In the genomic region with DNA sequence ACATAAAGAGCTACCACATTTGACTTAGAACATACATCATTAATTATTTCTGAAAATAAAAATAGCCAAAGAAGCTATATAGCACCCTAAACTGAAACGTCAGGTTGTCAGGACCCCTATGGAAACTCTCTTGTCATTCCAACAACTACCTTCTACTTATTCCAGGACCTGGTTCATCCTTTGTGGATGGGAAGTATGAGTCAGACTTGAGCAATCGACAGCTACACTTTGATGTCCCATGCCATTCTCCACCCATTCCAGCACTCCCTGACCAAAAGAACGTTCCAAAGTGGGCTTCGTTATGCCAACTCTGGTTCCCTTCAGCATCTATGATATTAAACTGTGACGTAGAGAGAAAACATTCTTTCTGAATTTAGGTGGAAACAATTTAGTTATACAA, we compare ENCODE assay signal across 32 cellular contexts.
"Had no signal": no experiment of that assay in that cellular context is flagged by ENCODE, and none has a peak within 500 bp of the region (broad histone marks: within the 10 kb centered on the region; RNA-seq: fewer than 3 reads in every experiment).

No MANE protein-coding gene starts in this region.

- H3K9ac ChIP-seq: KMS-11 had no signal

- H3K4me3 Mint-ChIP-seq: activated CD4-positive, alpha-beta T cell treated with anti-CD3 and anti-CD28 coated beads for 36 hours; activated CD4-positive, alpha-beta T cell treated with anti-CD3 and anti-CD28 coated beads, Interleukin-2, amount 10 ng/mL, durations not matched to agents 7 days and 5 days; activated CD8-positive, alpha-beta T cell treated with anti-CD3 and anti-CD28 coated beads, Interleukin-2, amount 10 ng/mL, durations not matched to agents 7 days and 5 days; activated naive CD4-positive, alpha-beta T cell treated with anti-CD3 and anti-CD28 coated beads for 36 hours; activated naive CD8-positive, alpha-beta T cell treated with anti-CD3 and anti-CD28 coated beads, Interleukin-2, amount 50 U/mL, for 24 hours; activated T-cell treated with anti-CD3 and anti-CD28 coated beads, Interleukin-2, amount 50 U/mL, for 4 hours; activated T-helper 1 cell treated with anti-CD3 and anti-CD28 coated beads, Interleukin-12 subunit alpha, Interleukin-12 subunit beta, Interleukin-2, Interleukin-4 antibody, amounts not matched to agents 30 ng/mL and 10 ng/mL and 1 ng/mL, durations not matched to agents 14 hours and 24 hours and 36 hours; WTC11 had no signal

- FAIRE-seq: RCC 7860 had no signal

- H3K4me1 Mint-ChIP-seq: activated CD4-positive, alpha-beta T cell treated with anti-CD3 and anti-CD28 coated beads for 36 hours; activated CD4-positive, alpha-beta T cell treated with anti-CD3 and anti-CD28 coated beads, Interleukin-2, amount 10 ng/mL, durations not matched to agents 7 days and 5 days; activated naive CD8-positive, alpha-beta T cell treated with anti-CD3 and anti-CD28 coated beads, Interleukin-2, amount 50 U/mL, for 24 hours; WTC11 had no signal

- H3K36me3 Mint-ChIP-seq: activated naive CD4-positive, alpha-beta T cell treated with anti-CD3 and anti-CD28 coated beads, Interleukin-2, amount 50 U/mL, for 72 hours; WTC11 had no signal

- H3K27ac ChIP-seq: brain microvascular endothelial cell, KMS-11, PC-9 had no signal

- DNase-seq: activated CD4-positive, alpha-beta T cell treated with anti-CD3 and anti-CD28 coated beads for 36 hours; activated CD4-positive, alpha-beta T cell treated with anti-CD3 and anti-CD28 coated beads, Interleukin-2, amount 10 ng/mL, durations not matched to agents 7 days and 5 days; activated CD4-positive, alpha-beta T cell treated with anti-CD3 and anti-CD28 coated beads, Interleukin-2, amount 50 U/mL, for 48 hours; activated CD8-positive, alpha-beta T cell treated with anti-CD3 and anti-CD28 coated beads, Interleukin-2, amount 10 ng/mL, durations not matched to agents 7 days and 5 days; activated gamma-delta T cell treated with Interleukin-2 at 50 U/mL for 16 hours; activated naive CD4-positive, alpha-beta T cell treated with anti-CD3 and anti-CD28 coated beads for 36 hours; activated naive CD8-positive, alpha-beta T cell treated with anti-CD3 and anti-CD28 coated beads, Interleukin-2, amount 50 U/mL, for 24 hours; activated T-cell treated with anti-CD3 and anti-CD28 coated beads, Interleukin-2, amount 50 U/mL, for 4 hours; anterior cingulate cortex; brain microvascular endothelial cell; MG63; NCI-H1048; NCI-H1105 treated with DMSO at 0.1 percent for 48 hours; NCI-H1436 treated with DMSO at 0.1 percent for 48 hours; NCI-H1694 treated with DMSO at 0.1 percent for 48 hours; NCI-H2029; NCI-H2107; NCI-H2171; NCI-H510A; NCI-H526; NCI-H748 treated with DMSO at 0.1 percent for 48 hours; NK-92 treated with Interleukin-12 subunit alpha and Interleukin-12 subunit beta, amount 100 ng/mL, for 24 hours; PC-9; Right ventricle myocardium superior; SW 1271; T1000 had no signal

- H3K9me3 Mint-ChIP-seq: activated naive CD4-positive, alpha-beta T cell treated with anti-CD3 and anti-CD28 coated beads for 36 hours; activated naive CD4-positive, alpha-beta T cell treated with anti-CD3 and anti-CD28 coated beads, Interleukin-2, amount 50 U/mL, for 72 hours; activated T-cell treated with anti-CD3 and anti-CD28 coated beads, Interleukin-2, amount 50 U/mL, for 4 hours had no signal

- H3K36me3 ChIP-seq: brain microvascular endothelial cell, MG63 had no signal

- H3K4me2 ChIP-seq: KMS-11, PC-9 had no signal

- H2AFZ ChIP-seq: PC-9 had no signal

- H3K9me3 ChIP-seq: MG63 had no signal

- H3K27ac Mint-ChIP-seq: activated CD4-positive, alpha-beta T cell treated with anti-CD3 and anti-CD28 coated beads for 36 hours; activated CD4-positive, alpha-beta T cell treated with anti-CD3 and anti-CD28 coated beads, Interleukin-2, amount 10 ng/mL, durations not matched to agents 7 days and 5 days; activated CD8-positive, alpha-beta T cell treated with anti-CD3 and anti-CD28 coated beads, Interleukin-2, amount 10 ng/mL, durations not matched to agents 7 days and 5 days; activated naive CD4-positive, alpha-beta T cell treated with anti-CD3 and anti-CD28 coated beads for 36 hours; activated naive CD4-positive, alpha-beta T cell treated with anti-CD3 and anti-CD28 coated beads, Interleukin-2, amount 50 U/mL, for 72 hours; activated naive CD8-positive, alpha-beta T cell treated with anti-CD3 and anti-CD28 coated beads, Interleukin-2, amount 50 U/mL, for 24 hours; activated T-helper 1 cell treated with anti-CD3 and anti-CD28 coated beads, Interleukin-12 subunit alpha, Interleukin-12 subunit beta, Interleukin-2, Interleukin-4 antibody, amounts not matched to agents 30 ng/mL and 10 ng/mL and 1 ng/mL, durations not matched to agents 14 hours and 24 hours and 36 hours; WTC11 had no signal

- H3K27me3 ChIP-seq: brain microvascular endothelial cell, MG63 had no signal

- ATAC-seq: activated CD4-positive, alpha-beta T cell treated with anti-CD3 and anti-CD28 coated beads for 36 hours; activated CD4-positive, CD25-positive, alpha-beta regulatory T cell treated with anti-CD3 and anti-CD28 coated beads, Interleukin-2, amount 50 U/mL, for 24 hours; activated CD8-positive, alpha-beta T cell treated with anti-CD3 and anti-CD28 coated beads, Interleukin-2, amount 10 ng/mL, durations not matched to agents 7 days and 5 days; activated naive CD4-positive, alpha-beta T cell treated with anti-CD3 and anti-CD28 coated beads, Interleukin-2, amount 50 U/mL, for 72 hours; activated naive CD8-positive, alpha-beta T cell treated with anti-CD3 and anti-CD28 coated beads, Interleukin-2, amount 50 U/mL, for 24 hours; activated T-cell treated with anti-CD3 and anti-CD28 coated beads, Interleukin-2, amount 50 U/mL, for 4 hours; WTC11 had no signal

- H3K27me3 Mint-ChIP-seq: activated CD4-positive, alpha-beta T cell treated with anti-CD3 and anti-CD28 coated beads for 36 hours; activated CD4-positive, alpha-beta T cell treated with anti-CD3 and anti-CD28 coated beads, Interleukin-2, amount 10 ng/mL, durations not matched to agents 7 days and 5 days; activated naive CD8-positive, alpha-beta T cell treated with anti-CD3 and anti-CD28 coated beads, Interleukin-2, amount 50 U/mL, for 24 hours had no signal

- H3K4me3 ChIP-seq: MG63, PC-9 had no signal
